Comparison of ENCODE assay signal across 15 cellular contexts in the genomic region with DNA sequence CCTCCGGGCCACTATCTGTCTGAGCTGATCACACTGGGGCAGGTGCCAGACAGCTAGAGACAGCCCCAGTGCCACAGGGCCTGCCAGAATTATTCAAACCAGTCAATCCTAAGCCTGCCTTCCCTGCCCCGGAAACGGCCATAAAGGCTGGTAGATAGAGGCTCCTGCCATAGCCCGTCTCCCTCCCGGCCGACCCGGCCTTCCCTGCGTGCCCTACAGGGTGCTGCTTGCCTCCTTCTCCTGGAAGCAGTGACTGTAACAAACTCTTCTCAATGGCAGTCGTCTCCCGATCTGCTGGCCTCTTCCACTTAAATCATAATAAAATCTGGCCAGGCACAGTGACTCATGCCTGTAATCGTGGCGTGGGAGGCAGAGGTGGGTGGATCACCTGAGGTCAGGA.
"Had no signal": no experiment of that assay in that cellular context is flagged by ENCODE, and none has a peak within 500 bp of the region (broad histone marks: within the 10 kb centered on the region; RNA-seq: fewer than 3 reads in every experiment).

No MANE protein-coding gene starts in this region.

- H3K9me3 ChIP-seq: body of pancreas, gastrocnemius medialis, left ventricle myocardium inferior, ovary, SK-N-SH had no signal

- DNase-seq: activated CD4-positive, alpha-beta T cell treated with anti-CD3 and anti-CD28 coated beads, Interleukin-2, amount 10 ng/mL, durations not matched to agents 24 days and 14 days; activated CD8-positive, alpha-beta T cell treated with anti-CD3 and anti-CD28 coated beads for 36 hours; activated naive CD8-positive, alpha-beta T cell treated with anti-CD3 and anti-CD28 coated beads, Interleukin-2, amount 10 ng/mL, durations not matched to agents 7 days and 5 days; activated T-cell treated with anti-CD3 and anti-CD28 coated beads, Interleukin-2, amount 50 U/mL, for 72 hours; gastrocnemius medialis; kidney; left ventricle myocardium inferior; mesenchymal stem cell; SK-N-SH; stimulated activated naive B cell treated with anti-CD40 and anti-IgM and Interleukin-4, amounts not matched to agents 10 μg/mL and 1 μg/mL and 100 μg/mL, for 72 hours had no signal

- ATAC-seq: activated CD8-positive, alpha-beta T cell treated with anti-CD3 and anti-CD28 coated beads for 36 hours; activated T-cell treated with anti-CD3 and anti-CD28 coated beads, Interleukin-2, amount 50 U/mL, for 72 hours; body of pancreas; gastrocnemius medialis; naive thymus-derived CD4-positive, alpha-beta T cell; sciatic nerve; stimulated activated naive B cell treated with anti-CD40 and anti-IgM and Interleukin-4, amounts not matched to agents 10 μg/mL and 1 μg/mL and 100 μg/mL, for 72 hours had no signal

- H3K4me1 ChIP-seq: body of pancreas, gastrocnemius medialis, left ventricle myocardium inferior, neural progenitor cell had no signal

- H3K9ac ChIP-seq: neural progenitor cell, SK-N-SH had no signal

- H3K4me3 ChIP-seq: body of pancreas, gastrocnemius medialis, left ventricle myocardium inferior, neural progenitor cell, ovary had no signal

- H3K27me3 ChIP-seq: body of pancreas, gastrocnemius medialis, neural progenitor cell, ovary had no signal

- H3K27ac ChIP-seq: body of pancreas, gastrocnemius medialis, left ventricle myocardium inferior, neural progenitor cell, ovary had no signal

- H3K36me3 ChIP-seq: gastrocnemius medialis, left ventricle myocardium inferior, neural progenitor cell, ovary had no signal
